ENCODE assay signal across 8 cellular contexts in the genomic region with DNA sequence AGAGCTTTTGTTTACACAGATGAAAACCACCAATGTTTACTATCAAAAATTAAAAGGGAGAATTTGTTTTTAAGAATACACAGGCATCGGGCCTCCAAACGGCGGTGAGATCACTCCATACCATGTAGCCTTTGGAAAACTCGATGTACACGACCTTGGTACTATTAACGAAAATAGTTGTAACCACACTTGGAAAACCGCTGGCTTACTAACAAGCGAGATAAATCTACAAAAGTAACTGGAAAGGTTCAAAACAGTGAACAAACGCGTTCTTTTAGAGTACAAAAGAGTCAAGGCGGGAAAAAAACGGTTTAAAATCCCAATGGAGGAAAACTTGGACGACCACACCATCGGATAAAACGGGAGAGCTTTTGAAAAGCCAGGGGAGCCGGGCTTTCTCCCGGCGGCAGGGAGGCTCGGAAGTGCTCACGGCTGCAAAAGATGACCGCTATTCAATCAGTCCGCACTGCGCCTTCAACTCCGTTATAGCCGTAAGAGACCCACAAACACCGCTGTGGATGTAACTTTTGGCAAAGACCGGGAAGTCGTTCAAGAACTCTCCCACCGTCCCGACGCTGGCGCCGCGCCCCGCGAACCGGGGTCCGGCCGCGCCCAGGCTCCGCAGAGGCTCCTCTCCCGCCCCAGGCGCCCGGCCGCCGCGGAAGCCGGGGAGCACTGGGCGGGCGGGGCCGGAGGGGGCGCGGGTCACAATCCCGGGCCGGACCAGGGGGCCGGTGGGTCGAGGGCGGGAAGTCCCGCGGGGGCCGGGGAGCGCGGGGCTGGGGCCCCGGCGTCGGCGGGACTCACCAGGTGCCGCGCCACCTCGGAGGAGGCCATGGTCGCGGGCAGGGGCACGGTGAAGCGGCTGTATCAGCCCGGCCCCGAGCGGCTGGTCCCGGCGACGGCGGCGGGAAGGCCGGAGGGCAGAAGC. TPM values are rescaled to one million over a fixed set of nuclear protein-coding genes. Genes with fewer than 3 reads are reported as not detected.
DNase-seq lines count a peak whose midpoint lies in the region; ATAC-seq and TF ChIP-seq lines count a peak whose summit lies in the region.

No MANE protein-coding gene starts in this region.

- peak overlapping the region; percentile 90 for H3K4me3 Mint-ChIP-seq in chondrocyte (ENCODE audit: unreplicated experiment)
- peak overlapping the region; percentile 72 for H3K4me3 Mint-ChIP-seq in stimulated activated effector memory CD8-positive, alpha-beta T cell treated with anti-CD3 and anti-CD28 coated beads, Interleukin-12 subunit alpha, Interleukin-12 subunit beta, amount 100 ng/mL, for 72 hours

- peak; percentile 1 for ATAC-seq in stimulated activated effector memory CD8-positive, alpha-beta T cell treated with anti-CD3 and anti-CD28 coated beads, Interleukin-12 subunit alpha, Interleukin-12 subunit beta, amount 100 ng/mL, for 72 hours

- H3K27me3 Mint-ChIP-seq in chondrocyte (ENCODE audit: low read depth), result no peaks in the 10 kb centered on the region

- DNase-seq in NCI-H1417 (lab: John Stamatoyannopoulos, UW), result peak; percentile 11 to 81 (median 71)
- DNase-seq in NCI-H1417 treated with DMSO at 0.1 percent for 48 hours (lab: John Stamatoyannopoulos, UW), result no peak
- DNase-seq in HCEC 1CT, result peak; percentile 62
- peak; percentile 36 for DNase-seq in NCI-H226
- DNase-seq in chondrocyte (ENCODE audit: low spot score), result no peak
- DNase-seq in kidney glomerular epithelial cell (lab: John Stamatoyannopoulos, UW), result peak; percentile 45
- DNase-seq in stimulated activated effector memory CD8-positive, alpha-beta T cell treated with anti-CD3 and anti-CD28 coated beads, Interleukin-12 subunit alpha, Interleukin-12 subunit beta, amount 100 ng/mL, for 72 hours (ENCODE audit: low spot score in 2 of 2), result peak in 1 of 2 donors; percentile 3
- DNase-seq in COLO829 (ENCODE audit: low spot score), result no peak

- TF ChIP-seq CTCF in chondrocyte (IDR thresholded peaks at IDR 0.05), result no peak

- H3K9me3 Mint-ChIP-seq in chondrocyte (ENCODE audit: low read depth), result no peaks in the 10 kb centered on the region
- no peaks in the 10 kb centered on the region for H3K9me3 Mint-ChIP-seq in stimulated activated effector memory CD8-positive, alpha-beta T cell treated with anti-CD3 and anti-CD28 coated beads, Interleukin-12 subunit alpha, Interleukin-12 subunit beta, amount 100 ng/mL, for 72 hours

- peaks cover 71% of the 10 kb centered on the region for H3K4me1 Mint-ChIP-seq in chondrocyte (ENCODE audit: low read depth)
- no peaks in the 10 kb centered on the region for H3K4me1 Mint-ChIP-seq in stimulated activated effector memory CD8-positive, alpha-beta T cell treated with anti-CD3 and anti-CD28 coated beads, Interleukin-12 subunit alpha, Interleukin-12 subunit beta, amount 100 ng/mL, for 72 hours

- H3K27ac Mint-ChIP-seq in chondrocyte (ENCODE audit: unreplicated experiment), result peak overlapping the region; percentile 97
- no peak overlapping the region for H3K27ac Mint-ChIP-seq in stimulated activated effector memory CD8-positive, alpha-beta T cell treated with anti-CD3 and anti-CD28 coated beads, Interleukin-12 subunit alpha, Interleukin-12 subunit beta, amount 100 ng/mL, for 72 hours

- H3K36me3 Mint-ChIP-seq in chondrocyte (ENCODE audit: low read depth), result no peaks in the 10 kb centered on the region
- no peaks in the 10 kb centered on the region for H3K36me3 Mint-ChIP-seq in stimulated activated effector memory CD8-positive, alpha-beta T cell treated with anti-CD3 and anti-CD28 coated beads, Interleukin-12 subunit alpha, Interleukin-12 subunit beta, amount 100 ng/mL, for 72 hours

RNA-seq across cellular contexts. Expression of a gene that starts 0.5 kb away (rescaled TPM):
- 80.9 to 90.9 TPM (median 86.1 TPM) in 3 replicates for total RNA-seq in chondrocyte

RNA-seq across cellular contexts. Expression of a gene that starts 0.9 kb away (rescaled TPM):
- total RNA-seq in chondrocyte, result 13.2 to 14.7 TPM (median 14.2 TPM) in 3 replicates

Comparison
In these comparisons a context has a peak if more than half of its experiments do, and no peak if none do; other contexts are left out.
1. DNase-seq: peak in NCI-H1417 (3 of 3), HCEC 1CT (single experiment), NCI-H226 (single experiment) and kidney glomerular epithelial cell (single experiment); none in NCI-H1417 treated with DMSO at 0.1 percent for 48 hours (single experiment), chondrocyte (single experiment) and COLO829 (single experiment).